7 cellular contexts compared by ENCODE assay signal in the genomic region with DNA sequence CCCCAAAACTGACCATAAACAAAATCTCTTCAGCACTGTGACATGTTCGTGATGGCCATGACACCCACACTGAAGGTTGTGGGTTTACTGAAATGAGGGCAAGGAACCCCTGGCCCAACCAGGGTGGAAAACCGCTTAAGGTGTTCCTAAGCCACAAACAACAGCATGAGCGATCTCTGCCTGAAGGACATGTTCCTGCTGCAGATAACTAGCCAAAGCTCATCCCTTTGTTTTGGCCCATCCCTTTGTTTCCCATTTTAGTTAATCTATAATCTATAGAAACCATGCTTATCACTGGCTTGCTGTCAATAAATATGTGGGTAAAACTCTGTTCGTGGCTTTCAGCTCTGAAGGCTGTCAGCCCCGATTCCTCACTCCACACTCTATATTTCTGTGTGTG.
"Had no signal": no experiment of that assay in that cellular context is flagged by ENCODE, and none has a peak within 500 bp of the region (broad histone marks: within the 10 kb centered on the region; RNA-seq: fewer than 3 reads in every experiment).

No MANE protein-coding gene starts in this region.

- ATAC-seq: GM23338 had no signal

- FAIRE-seq: H1, H54, HTR-8/SVneo had no signal

- DNase-seq: H9, HCEC 1CT, KG1 had no signal

- H3K4me3 ChIP-seq: GM23338 had no signal

- H3K4me2 ChIP-seq: GM23338 had no signal

- H2AFZ ChIP-seq: GM23338 had no signal
